9 cellular contexts compared by ENCODE assay signal in the genomic region with DNA sequence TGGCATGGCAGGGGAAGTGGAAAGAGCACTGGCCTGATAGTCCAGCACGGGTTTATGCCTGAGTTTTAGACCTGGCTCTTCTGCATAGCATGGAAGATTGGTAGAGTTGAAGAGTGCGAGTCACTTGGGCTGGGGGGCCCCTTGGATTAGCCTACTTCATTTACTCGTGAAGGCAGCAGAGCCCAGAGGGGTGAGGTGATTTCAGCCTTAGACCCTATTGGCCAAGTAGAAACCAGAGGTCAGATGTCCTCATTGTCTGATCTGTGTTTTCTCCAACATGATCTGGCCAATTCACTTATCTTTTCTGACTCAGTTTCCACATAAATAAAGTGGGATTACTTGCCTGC. TPM values are rescaled to one million over a fixed set of nuclear protein-coding genes. Genes with fewer than 3 reads are reported as not detected.
A peak's percentile ranks its signal among the peaks of the same experiment; 100 is the strongest.
DNase-seq lines count a peak whose midpoint lies in the region; ATAC-seq and TF ChIP-seq lines count a peak whose summit lies in the region.
"Had no signal": no experiment of that assay in that cellular context is flagged by ENCODE, and none has a peak within 500 bp of the region (broad histone marks: within the 10 kb centered on the region; RNA-seq: fewer than 3 reads in every experiment).

No MANE protein-coding gene starts in this region.

- no peak for TF ChIP-seq POLR2A in GM18505 (IDR thresholded peaks at IDR 0.05; ENCODE audit: borderline replicate concordance, extremely low read depth, insufficient read depth, insufficient read length)

- peak overlapping the region; percentile 58 for H3K4me3 Mint-ChIP-seq in activated naive CD4-positive, alpha-beta T cell treated with anti-CD3 and anti-CD28 coated beads, Interleukin-2, amount 50 U/mL, for 24 hours
- peak overlapping the region; percentile 78 for H3K4me3 Mint-ChIP-seq in chondrocyte (ENCODE audit: unreplicated experiment)
- peak overlapping the region; percentile 92 for H3K4me3 Mint-ChIP-seq in type B pancreatic cell

- H3K27me3 ChIP-seq in mucosa of rectum (ENCODE audit: control insufficient read depth in 2 of 2, insufficient read depth in 2 of 2, low read length in 2 of 2), result peaks cover 0 to 2% of the 10 kb centered on the region in 2 donors

- no peak for DNase-seq in activated naive CD4-positive, alpha-beta T cell (lab: John Stamatoyannopoulos, UW)
- no peak for DNase-seq in chondrocyte (ENCODE audit: low spot score)
- DNase-seq in type B pancreatic cell (ENCODE audit: extremely low spot score, unreplicated experiment), result no peak
- DNase-seq: NCI-H524 treated with DMSO at 0.1 percent for 48 hours had no signal

- H3K36me3 ChIP-seq in mucosa of rectum (ENCODE audit: control insufficient read depth in 2 of 2, insufficient read depth in 2 of 2, low read length in 2 of 2), result peaks cover 0 to 3% of the 10 kb centered on the region in 2 donors

- H3K9me3 ChIP-seq in mucosa of rectum (ENCODE audit: control insufficient read depth in 2 of 2, low read length in 2 of 2), result no peaks in the 10 kb centered on the region

- peak overlapping the region; percentile 93 to 94 for H3K27ac ChIP-seq in mucosa of rectum (ENCODE audit: low read depth in 2 of 2, low read length in 2 of 2)

- H3K27ac Mint-ChIP-seq in activated naive CD4-positive, alpha-beta T cell treated with anti-CD3 and anti-CD28 coated beads, Interleukin-2, amount 50 U/mL, for 24 hours, result no peak overlapping the region
- peak overlapping the region; percentile 84 for H3K27ac Mint-ChIP-seq in chondrocyte (ENCODE audit: unreplicated experiment)
- H3K27ac Mint-ChIP-seq in type B pancreatic cell, result peak overlapping the region; percentile 86

- H3K36me3 Mint-ChIP-seq in activated naive CD4-positive, alpha-beta T cell treated with anti-CD3 and anti-CD28 coated beads, Interleukin-2, amount 50 U/mL, for 24 hours, result no peaks in the 10 kb centered on the region
- H3K36me3 Mint-ChIP-seq in chondrocyte (ENCODE audit: low read depth), result peaks cover 3% of the 10 kb centered on the region
- H3K36me3 Mint-ChIP-seq in type B pancreatic cell, result peaks cover 20% of the 10 kb centered on the region

- H3K4me1 Mint-ChIP-seq in activated naive CD4-positive, alpha-beta T cell treated with anti-CD3 and anti-CD28 coated beads, Interleukin-2, amount 50 U/mL, for 24 hours, result peaks cover 39% of the 10 kb centered on the region
- H3K4me1 Mint-ChIP-seq in chondrocyte (ENCODE audit: low read depth) (peaks cover 71% of the 10 kb centered on the region), type B pancreatic cell (ENCODE audit: unreplicated experiment) (peaks cover 59% of the 10 kb centered on the region)

- H3K4me1 ChIP-seq in mucosa of rectum (ENCODE audit: control insufficient read depth in 2 of 2, insufficient read depth in 2 of 2, low read length in 2 of 2), result peaks cover 55 to 64% of the 10 kb centered on the region in 2 donors

- peaks cover 29% of the 10 kb centered on the region for H3K27me3 Mint-ChIP-seq in activated naive CD4-positive, alpha-beta T cell treated with anti-CD3 and anti-CD28 coated beads, Interleukin-2, amount 50 U/mL, for 24 hours
- H3K27me3 Mint-ChIP-seq in chondrocyte (ENCODE audit: low read depth), result no peaks in the 10 kb centered on the region
- peaks cover 13% of the 10 kb centered on the region for H3K27me3 Mint-ChIP-seq in type B pancreatic cell

- H3K4me3 ChIP-seq in mucosa of rectum (ENCODE audit: low read length in 2 of 2), result peak overlapping the region; percentile 87 to 92

- H3K9me3 Mint-ChIP-seq in activated naive CD4-positive, alpha-beta T cell treated with anti-CD3 and anti-CD28 coated beads, Interleukin-2, amount 50 U/mL, for 24 hours, result no peaks in the 10 kb centered on the region
- H3K9me3 Mint-ChIP-seq in chondrocyte (ENCODE audit: low read depth), result no peaks in the 10 kb centered on the region
- H3K9me3 Mint-ChIP-seq in type B pancreatic cell, result no peaks in the 10 kb centered on the region

- TF ChIP-seq CTCF in chondrocyte (IDR thresholded peaks at IDR 0.05), result no peak
- TF ChIP-seq CTCF in type B pancreatic cell (conservative IDR thresholded peaks at IDR 0.05), result no peak

- peak overlapping the region; percentile 86 to 99 for H3K9ac ChIP-seq in mucosa of rectum (ENCODE audit: low read depth in 1 of 2, low read length in 2 of 2)

- ATAC-seq in HG02610 (IDR thresholded peaks at IDR 0.05; ENCODE audit: unreplicated experiment), result no peak
- no peak for ATAC-seq in GM18505 (IDR thresholded peaks at IDR 0.05; ENCODE audit: unreplicated experiment)
- ATAC-seq in GM19328 (IDR thresholded peaks at IDR 0.05; ENCODE audit: unreplicated experiment), result no peak

RNA-seq across cellular contexts. Expression of gene PLEKHG3, which starts 1.9 kb away (rescaled TPM):
- total RNA-seq in chondrocyte, result 46.3 to 133 TPM (median 131 TPM) in 3 replicates
- total RNA-seq in type B pancreatic cell (ENCODE audit: low replicate concordance), result 64.7 and 83.9 TPM in 2 replicates
